ENCODE assay signal across 11 cellular contexts in genomic region chr5:149445343-149445738, GRCh38.
A peak's percentile ranks its signal among the peaks of the same experiment; 100 is the strongest.
DNase-seq lines count a peak whose midpoint lies in the region; ATAC-seq and TF ChIP-seq lines count a peak whose summit lies in the region.
"Had no signal": no experiment of that assay in that cellular context is flagged by ENCODE, and none has a peak within 500 bp of the region (broad histone marks: within the 10 kb centered on the region; RNA-seq: fewer than 3 reads in every experiment).

No MANE protein-coding gene starts in this region.

- H3K4me3 ChIP-seq in GM23338, result no peak overlapping the region
- H3K4me3 ChIP-seq in ascending aorta, result no peak overlapping the region
- H3K4me3 ChIP-seq in left lung, result no peak overlapping the region
- no peak overlapping the region for H3K4me3 ChIP-seq in skin epidermis

- no peaks in the 10 kb centered on the region for H4K20me1 ChIP-seq in GM23338 (replicated peaks; ENCODE audit: insufficient read depth)

- intact Hi-C loops in ascending aorta (cut with DNase I), result no loop called here
- intact Hi-C loops in left lung (cut with DNase I), result loop anchor here (5.0 to 10.0 kb wide), 2 partner anchors 117 to 119 kb away; no protein-coding TSS in a partner anchor

- no peaks in the 10 kb centered on the region for H3K79me2 ChIP-seq in GM23338 (replicated peaks; ENCODE audit: insufficient read depth)

- peaks cover 12% of the 10 kb centered on the region for H3K27me3 Mint-ChIP-seq in GM23338 (ENCODE audit: insufficient read depth, low read depth, poor library complexity)
- H3K27me3 Mint-ChIP-seq in stimulated activated memory B cell treated with anti-CD40 and anti-IgM and Interleukin-4, amounts not matched to agents 10 μg/mL and 1 μg/mL and 100 μg/mL, for 72 hours, result peaks cover 3% of the 10 kb centered on the region
- H3K27me3 Mint-ChIP-seq: activated CD4-positive, alpha-beta T cell treated with anti-CD3 and anti-CD28 coated beads, Interleukin-2, amount 10 ng/mL, durations not matched to agents 7 days and 5 days had no signal

- H3K4me2 ChIP-seq in GM23338, result no peak overlapping the region

- no peak overlapping the region for H2AFZ ChIP-seq in GM23338

- H3K36me3 Mint-ChIP-seq in GM23338 (ENCODE audit: low read depth), result no peaks in the 10 kb centered on the region
- H3K36me3 Mint-ChIP-seq in stimulated activated memory B cell treated with anti-CD40 and anti-IgM and Interleukin-4, amounts not matched to agents 10 μg/mL and 1 μg/mL and 100 μg/mL, for 72 hours, result no peaks in the 10 kb centered on the region

- peak overlapping the region; percentile 92; the same call in 1 of the 2 replicates for H3K27ac Mint-ChIP-seq in GM23338
- no peak overlapping the region for H3K27ac Mint-ChIP-seq in stimulated activated memory B cell treated with anti-CD40 and anti-IgM and Interleukin-4, amounts not matched to agents 10 μg/mL and 1 μg/mL and 100 μg/mL, for 72 hours
- H3K27ac Mint-ChIP-seq: activated CD4-positive, alpha-beta T cell treated with anti-CD3 and anti-CD28 coated beads, Interleukin-2, amount 10 ng/mL, durations not matched to agents 7 days and 5 days had no signal

- H3K4me1 Mint-ChIP-seq in GM23338, result peaks cover 25% of the 10 kb centered on the region
- H3K4me1 Mint-ChIP-seq in stimulated activated memory B cell treated with anti-CD40 and anti-IgM and Interleukin-4, amounts not matched to agents 10 μg/mL and 1 μg/mL and 100 μg/mL, for 72 hours, result peaks cover 6% of the 10 kb centered on the region

- H3K4me1 ChIP-seq in GM23338 (ENCODE audit: insufficient read depth), result peaks cover 3% of the 10 kb centered on the region; the same call in 1 of the 2 replicates
- peaks cover 16 to 25% of the 10 kb centered on the region in 2 donors for H3K4me1 ChIP-seq in ascending aorta
- H3K4me1 ChIP-seq in left lung, result peaks cover 8 to 38% of the 10 kb centered on the region in 2 donors

- H3F3A ChIP-seq in GM23338 (replicated peaks; ENCODE audit: low read depth), result no peaks in the 10 kb centered on the region

- H3K27me3 ChIP-seq in GM23338 (ENCODE audit: insufficient read depth) (no peaks in the 10 kb centered on the region), ascending aorta (no peaks in the 10 kb centered on the region), left lung (no peaks in the 10 kb centered on the region)

- no peak for ATAC-seq in GM23338
- ATAC-seq in left lung, result no peak
- ATAC-seq in GM18868 (IDR thresholded peaks at IDR 0.05; ENCODE audit: unreplicated experiment), result no peak
- no peak for ATAC-seq in stimulated activated memory B cell treated with anti-CD40 and anti-IgM and Interleukin-4, amounts not matched to agents 10 μg/mL and 1 μg/mL and 100 μg/mL, for 72 hours

- no peak for DNase-seq in GM23338 (ENCODE audit: low spot score)
- no peak for DNase-seq in ascending aorta (ENCODE audit: low spot score in 2 of 2)
- DNase-seq in left lung, result no peak
- no peak for DNase-seq in NCI-H748 treated with DMSO at 0.1 percent for 48 hours (lab: John Stamatoyannopoulos, UW)
- no peak for DNase-seq in stimulated activated CD4-positive, alpha-beta T cell treated with anti-CD3 and anti-CD28 coated beads, Interleukin-4, amount 100 ng/mL, for 24 hours
- DNase-seq: activated CD4-positive, alpha-beta T cell treated with anti-CD3 and anti-CD28 coated beads, Interleukin-2, amount 10 ng/mL, durations not matched to agents 7 days and 5 days; C1 segment of cervical spinal cord; stimulated activated CD8-positive, alpha-beta memory T cell treated with anti-CD3 and anti-CD28 coated beads, Interleukin-4, amount 100 ng/mL, for 48 hours had no signal

- H3K9me3 ChIP-seq in ascending aorta (no peaks in the 10 kb centered on the region), left lung (peaks cover 0 to 2% of the 10 kb centered on the region in 2 donors)

- H3K9me2 ChIP-seq in GM23338 (ENCODE audit: insufficient read depth), result no peaks in the 10 kb centered on the region

- TF ChIP-seq CTCF in GM23338 (conservative IDR thresholded peaks at IDR 0.05; ENCODE audit: low read depth in 2 of 2), result no peak
- no peak for TF ChIP-seq CTCF in ascending aorta (IDR thresholded peaks at IDR 0.05)
- TF ChIP-seq CTCF in left lung (IDR thresholded peaks at IDR 0.05), result no peak

- peaks cover 9% of the 10 kb centered on the region; the same call in 2 of the 3 replicates for H3K9me3 Mint-ChIP-seq in GM23338
- H3K9me3 Mint-ChIP-seq in stimulated activated memory B cell treated with anti-CD40 and anti-IgM and Interleukin-4, amounts not matched to agents 10 μg/mL and 1 μg/mL and 100 μg/mL, for 72 hours, result peaks cover 3% of the 10 kb centered on the region

- no peak overlapping the region for H3K4me3 Mint-ChIP-seq in GM23338
- no peak overlapping the region for H3K4me3 Mint-ChIP-seq in stimulated activated memory B cell treated with anti-CD40 and anti-IgM and Interleukin-4, amounts not matched to agents 10 μg/mL and 1 μg/mL and 100 μg/mL, for 72 hours
- H3K4me3 Mint-ChIP-seq: activated CD4-positive, alpha-beta T cell treated with anti-CD3 and anti-CD28 coated beads, Interleukin-2, amount 10 ng/mL, durations not matched to agents 7 days and 5 days had no signal

- H3K27ac ChIP-seq in GM23338 (ENCODE audit: low read depth) (no peak overlapping the region), ascending aorta (peak overlapping the region; percentile 76), left lung (peak overlapping the region; percentile 37 to 57), skin epidermis (peak overlapping the region in 20 of 21 experiments; percentile 13 to 84 (median 52))

- H3K36me3 ChIP-seq in GM23338 (ENCODE audit: insufficient read depth) (no peaks in the 10 kb centered on the region), ascending aorta (no peaks in the 10 kb centered on the region), left lung (no peaks in the 10 kb centered on the region)

TF ChIP-seq in GM23338, 12 proteins besides CTCF, POLR2A, EP300 and RAD21 (continues in another document):
- TF ChIP-seq ZNF114 (CRISPR knock-in tag; IDR thresholded peaks at IDR 0.05) (no peak), ZNF331 (CRISPR knock-in tag; IDR thresholded peaks at IDR 0.05; ENCODE audit: low read depth) (no peak), EZH2phosphoT487 (IDR thresholded peaks at IDR 0.05; ENCODE audit: unreplicated experiment) (no peak), CREB1 (CRISPR knock-in tag; IDR thresholded peaks at IDR 0.05; ENCODE audit: low read depth) (no peak), REST (IDR thresholded peaks at IDR 0.05; ENCODE audit: unreplicated experiment) (no peak)
